6 cellular contexts compared by ENCODE assay signal in genomic region chr15:40847225-40847961, GRCh38. TPM values are rescaled to one million over a fixed set of nuclear protein-coding genes. Genes with fewer than 3 reads are reported as not detected.
DNase-seq lines count a peak whose midpoint lies in the region; ATAC-seq and TF ChIP-seq lines count a peak whose summit lies in the region.

No MANE protein-coding gene starts in this region.

- H3K4me1 Mint-ChIP-seq in chondrocyte (ENCODE audit: low read depth) (peaks cover 8% of the 10 kb centered on the region), progenitor cell of endocrine pancreas (ENCODE audit: low read depth) (peaks cover 37% of the 10 kb centered on the region)

- H3K27me3 Mint-ChIP-seq in chondrocyte (ENCODE audit: low read depth), result peaks cover 11% of the 10 kb centered on the region
- H3K27me3 Mint-ChIP-seq in progenitor cell of endocrine pancreas, result no peaks in the 10 kb centered on the region

- H3K36me3 Mint-ChIP-seq in chondrocyte (ENCODE audit: low read depth) (no peaks in the 10 kb centered on the region), progenitor cell of endocrine pancreas (ENCODE audit: insufficient read depth) (peaks cover 17% of the 10 kb centered on the region)

- H3K4me3 Mint-ChIP-seq in chondrocyte (ENCODE audit: unreplicated experiment) (no peak overlapping the region), progenitor cell of endocrine pancreas (ENCODE audit: low read depth) (peak overlapping the region; percentile 96)

- H3K9me3 Mint-ChIP-seq in chondrocyte (ENCODE audit: low read depth) (no peaks in the 10 kb centered on the region), progenitor cell of endocrine pancreas (ENCODE audit: low read depth) (no peaks in the 10 kb centered on the region)

- ATAC-seq in HG02884 (IDR thresholded peaks at IDR 0.05; ENCODE audit: unreplicated experiment), result no peak

- DNase-seq in NCI-H2107 (lab: John Stamatoyannopoulos, UW) (peak; percentile 11), NCI-H2107 treated with DMSO at 0.1 percent for 48 hours (lab: John Stamatoyannopoulos, UW; ENCODE audit: unreplicated experiment) (no peak), NCI-H1436 (lab: John Stamatoyannopoulos, UW) (peak; percentile 70), chondrocyte (ENCODE audit: low spot score) (peak; percentile 63), progenitor cell of endocrine pancreas (ENCODE audit: low spot score, unreplicated experiment) (peak; percentile 49)

- TF ChIP-seq CTCF in chondrocyte (IDR thresholded peaks at IDR 0.05) (no peak), progenitor cell of endocrine pancreas (IDR thresholded peaks at IDR 0.05; ENCODE audit: unreplicated experiment) (no peak)

- H3K27ac Mint-ChIP-seq in chondrocyte (ENCODE audit: unreplicated experiment) (no peak overlapping the region), progenitor cell of endocrine pancreas (peak overlapping the region; percentile 99)

RNA-seq across cellular contexts. Expression of gene SPINT1, which starts 3.5 kb away (rescaled TPM):
- total RNA-seq in chondrocyte, result 0.87 to 2.0 TPM (median 0.87 TPM) in 3 replicates
- total RNA-seq in progenitor cell of endocrine pancreas, result 213 and 217 TPM in 2 replicates

RNA-seq across cellular contexts. Expression of gene PPP1R14D, which starts 18.9 kb away (rescaled TPM):
- total RNA-seq in chondrocyte (not detected in 3 replicates), progenitor cell of endocrine pancreas (0.81 and 1.5 TPM in 2 replicates)

RNA-seq across cellular contexts. Expression of gene RHOV, which starts 26.6 kb away (rescaled TPM):
- total RNA-seq in chondrocyte (0.12 to 0.31 TPM in 2 of 3 replicates, not detected in the other), progenitor cell of endocrine pancreas (4.4 and 5.1 TPM in 2 replicates)

RNA-seq across cellular contexts. Expression of gene DNAJC17, which starts 40.1 kb away (rescaled TPM):
- total RNA-seq in chondrocyte (26.4 to 31.8 TPM (median 29.1 TPM) in 3 replicates), progenitor cell of endocrine pancreas (41.0 and 43.1 TPM in 2 replicates)

RNA-seq across cellular contexts. Expression of gene ZFYVE19, which starts 40.5 kb away (rescaled TPM):
- total RNA-seq in chondrocyte, result 15.5 to 22.5 TPM (median 15.8 TPM) in 3 replicates
- 25.2 and 28.1 TPM in 2 replicates for total RNA-seq in progenitor cell of endocrine pancreas

Comparison
In these comparisons a context has a peak if more than half of its experiments do, and no peak if none do; other contexts are left out.
1. RNA of gene SPINT1, which starts 3.5 kb away (total RNA-seq): 213 to 217 TPM in progenitor cell of endocrine pancreas; 0.87 to 2.0 TPM in chondrocyte; every median in the first group is over 10 times any median in the second.